In genomic region chr18:24023185-24023814, GRCh38 we compare ENCODE assay signal across 11 cellular contexts. TPM values are rescaled to one million over a fixed set of nuclear protein-coding genes. Genes with fewer than 3 reads are reported as not detected.
DNase-seq lines count a peak whose midpoint lies in the region; ATAC-seq and TF ChIP-seq lines count a peak whose summit lies in the region.
"Had no signal": no experiment of that assay in that cellular context is flagged by ENCODE, and none has a peak within 500 bp of the region (broad histone marks: within the 10 kb centered on the region; RNA-seq: fewer than 3 reads in every experiment).

No MANE protein-coding gene starts in this region.

- H3K27me3 ChIP-seq in trophoblast cell (ENCODE audit: insufficient read depth, low read length) (no peaks in the 10 kb centered on the region), colonic mucosa (no peaks in the 10 kb centered on the region)
- H3K27me3 ChIP-seq: spleen had no signal

- H3K27ac ChIP-seq in trophoblast cell (ENCODE audit: low read depth, low read length) = peak overlapping the region; percentile 2
- H3K27ac ChIP-seq in colonic mucosa = no peak overlapping the region
- no peak overlapping the region for H3K27ac ChIP-seq in coronary artery

- H2BK120ac ChIP-seq in trophoblast cell (ENCODE audit: insufficient read depth, low read length, poor library complexity) = no peak overlapping the region

- H3K36me3 ChIP-seq in trophoblast cell (ENCODE audit: control insufficient read depth in 1 of 2, insufficient read depth in 2 of 2, low read length in 2 of 2) (no peaks in the 10 kb centered on the region), colonic mucosa (no peaks in the 10 kb centered on the region)

- no peak for ATAC-seq in HG03565 (IDR thresholded peaks at IDR 0.05; ENCODE audit: unreplicated experiment)

- H3K9ac ChIP-seq in trophoblast cell (ENCODE audit: low read length) = no peak overlapping the region
- H3K9ac ChIP-seq in colonic mucosa (ENCODE audit: low read depth in 2 of 2, low read length in 2 of 2) = no peak overlapping the region

- intact Hi-C loops in colonic mucosa (cut with DNase I) = no loop called here

- no peak overlapping the region for H2BK12ac ChIP-seq in trophoblast cell (ENCODE audit: low read length)

- no peak overlapping the region for H3K4ac ChIP-seq in trophoblast cell (ENCODE audit: low read depth, low read length)

- no peak overlapping the region for H2AK5ac ChIP-seq in trophoblast cell (ENCODE audit: low read length)

- H3K79me2 ChIP-seq in trophoblast cell (ENCODE audit: control insufficient read depth, insufficient read depth, low read length, poor library complexity) = no peaks in the 10 kb centered on the region

- H3K27ac Mint-ChIP-seq in endothelial cell (ENCODE audit: unreplicated experiment) = no peak overlapping the region
- H3K27ac Mint-ChIP-seq: T-helper 2 cell treated with Interferon-gamma antibody and Interleukin-4, amounts not matched to agents 5 μg/mL and 100 μg/mL, for 36 hours had no signal

- no peaks in the 10 kb centered on the region for H3K79me1 ChIP-seq in trophoblast cell (ENCODE audit: low read length)

- H3K4me3 ChIP-seq in trophoblast cell (ENCODE audit: low read depth, low read length) (no peak overlapping the region), colonic mucosa (no peak overlapping the region), coronary artery (no peak overlapping the region)
- H3K4me3 ChIP-seq: spleen had no signal

- TF ChIP-seq CTCF in endothelial cell (IDR thresholded peaks at IDR 0.05; ENCODE audit: unreplicated experiment) (peak; percentile 14), colonic mucosa (IDR thresholded peaks at IDR 0.05) (no peak), coronary artery (IDR thresholded peaks at IDR 0.05) (no peak)

- H3K27me3 Mint-ChIP-seq in endothelial cell (ENCODE audit: unreplicated experiment) = no peaks in the 10 kb centered on the region

- H3K9me3 Mint-ChIP-seq in endothelial cell (ENCODE audit: unreplicated experiment) = no peaks in the 10 kb centered on the region
- H3K9me3 Mint-ChIP-seq: T-helper 2 cell treated with Interferon-gamma antibody and Interleukin-4, amounts not matched to agents 5 μg/mL and 100 μg/mL, for 36 hours had no signal

- H4K12ac ChIP-seq in trophoblast cell (ENCODE audit: low read depth, low read length) = no peak overlapping the region

- peaks cover 13% of the 10 kb centered on the region for H3K4me1 Mint-ChIP-seq in endothelial cell (ENCODE audit: unreplicated experiment)

- no CpG with 5 or more reads among the region's 6 CpGs for WGBS in trophoblast cell (ENCODE audit: extremely low coverage, insufficient coverage, insufficient read length)

- no peak overlapping the region for H3K23ac ChIP-seq in trophoblast cell (ENCODE audit: low read length)

- H3K18ac ChIP-seq in trophoblast cell (ENCODE audit: low read length) = no peak overlapping the region

- H2BK5ac ChIP-seq in trophoblast cell (ENCODE audit: low read depth, low read length, poor library complexity) = no peak overlapping the region

- H3K36me3 Mint-ChIP-seq in endothelial cell (ENCODE audit: low read depth, unreplicated experiment) = no peaks in the 10 kb centered on the region

- no peak overlapping the region for H3K4me3 Mint-ChIP-seq in endothelial cell (ENCODE audit: unreplicated experiment)
- H3K4me3 Mint-ChIP-seq: T-helper 2 cell treated with Interferon-gamma antibody and Interleukin-4, amounts not matched to agents 5 μg/mL and 100 μg/mL, for 36 hours had no signal

- H3K9me3 ChIP-seq in trophoblast cell (ENCODE audit: insufficient read depth, low read depth, low read length) = no peaks in the 10 kb centered on the region
- no peaks in the 10 kb centered on the region for H3K9me3 ChIP-seq in colonic mucosa
- H3K9me3 ChIP-seq: spleen had no signal

- H4K8ac ChIP-seq in trophoblast cell (ENCODE audit: low read depth, low read length) = no peak overlapping the region

- H3K14ac ChIP-seq in trophoblast cell (ENCODE audit: low read length) = no peak overlapping the region

- peak; percentile 54 for DNase-seq in NCI-H510A treated with DMSO at 0.1 percent for 48 hours (lab: John Stamatoyannopoulos, UW)
- no peak for DNase-seq in NCI-H510A (lab: John Stamatoyannopoulos, UW)
- peak; percentile 26 for DNase-seq in NAMALWA (ENCODE audit: low spot score)
- peak; percentile 11 for DNase-seq in endothelial cell (ENCODE audit: low spot score)
- DNase-seq in trophoblast cell = peak; percentile 75 to 91
- DNase-seq in colonic mucosa = no peak
- no peak for DNase-seq in coronary artery (ENCODE audit: low spot score)
- DNase-seq: NCI-H524 treated with DMSO at 0.1 percent for 48 hours, spleen had no signal

- no peak overlapping the region for H2AFZ ChIP-seq in trophoblast cell (ENCODE audit: insufficient read depth, low read length, poor library complexity)

- H3K4me2 ChIP-seq in trophoblast cell (ENCODE audit: low read length) = no peak overlapping the region

- H3K4me1 ChIP-seq in trophoblast cell (ENCODE audit: control insufficient read depth in 1 of 2, insufficient read depth in 2 of 2, low read length in 2 of 2) = peaks cover 6 to 10% of the 10 kb centered on the region in 2 experiments
- H3K4me1 ChIP-seq in colonic mucosa = no peaks in the 10 kb centered on the region

- no peak overlapping the region for H4K91ac ChIP-seq in trophoblast cell (ENCODE audit: low read depth, low read length)

RNA-seq across cellular contexts. Expression of gene TTC39C, which starts 8.7 kb away (rescaled TPM):
- total RNA-seq in endothelial cell (ENCODE audit: unreplicated experiment) (14.3 TPM), colonic mucosa (1 to 10 TPM; 8.8 to 9.5 TPM)
- polyA plus RNA-seq in trophoblast cell (2013) = 8.6 and 8.8 TPM in 2 replicates

Comparison
In these comparisons a context has a peak if more than half of its experiments do, and no peak if none do; other contexts are left out.
1. DNase-seq: peak in NCI-H510A treated with DMSO at 0.1 percent for 48 hours (single experiment), NAMALWA (single experiment), endothelial cell (single experiment) and trophoblast cell (2 of 2); none in NCI-H510A (single experiment), colonic mucosa (single experiment) and coronary artery (single experiment).